13 cellular contexts compared by ENCODE assay signal in the genomic region with DNA sequence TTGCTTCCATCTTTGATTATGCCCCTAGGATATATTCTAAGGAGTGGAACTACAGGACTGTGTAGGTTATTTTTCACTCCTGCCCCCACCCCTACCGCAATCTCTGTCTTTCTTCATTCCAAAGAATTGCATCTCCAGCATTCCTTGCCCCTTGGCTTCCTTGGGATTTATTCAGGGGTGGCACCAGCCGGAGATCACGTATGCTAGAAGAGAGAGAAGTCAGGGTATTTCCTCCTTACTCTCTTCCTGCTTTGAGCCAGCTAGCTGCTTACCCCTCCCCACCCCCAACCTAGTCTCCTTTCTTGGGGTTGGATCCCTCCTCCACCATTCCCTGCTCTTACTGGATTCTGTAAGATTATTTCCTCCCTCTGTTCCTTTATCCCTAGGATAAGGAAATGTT. TPM values are rescaled to one million over a fixed set of nuclear protein-coding genes. Genes with fewer than 3 reads are reported as not detected.
DNase-seq lines count a peak whose midpoint lies in the region; ATAC-seq and TF ChIP-seq lines count a peak whose summit lies in the region.
"Had no signal": no experiment of that assay in that cellular context is flagged by ENCODE, and none has a peak within 500 bp of the region (broad histone marks: within the 10 kb centered on the region; RNA-seq: fewer than 3 reads in every experiment).

No MANE protein-coding gene starts in this region.

- H3K36me3 ChIP-seq in vagina, result no peaks in the 10 kb centered on the region

- no peak overlapping the region for H3K27ac ChIP-seq in vagina
- H3K27ac ChIP-seq: KMS-11 had no signal

- peak overlapping the region; percentile 93 for H3K27ac Mint-ChIP-seq in activated naive CD4-positive, alpha-beta T cell treated with anti-CD3 and anti-CD28 coated beads for 36 hours
- H3K27ac Mint-ChIP-seq in activated B cell treated with CpG ODN at 0.5 μM for 24 hours, result peak overlapping the region; percentile 80
- peak overlapping the region; percentile 57 for H3K27ac Mint-ChIP-seq in type B pancreatic cell

- peak overlapping the region; percentile 34 for H3K4me3 Mint-ChIP-seq in activated naive CD4-positive, alpha-beta T cell treated with anti-CD3 and anti-CD28 coated beads for 36 hours
- H3K4me3 Mint-ChIP-seq in activated B cell treated with CpG ODN at 0.5 μM for 24 hours, result peak overlapping the region; percentile 64
- H3K4me3 Mint-ChIP-seq in type B pancreatic cell, result peak overlapping the region; percentile 34

- no peaks in the 10 kb centered on the region for H3K27me3 Mint-ChIP-seq in activated naive CD4-positive, alpha-beta T cell treated with anti-CD3 and anti-CD28 coated beads for 36 hours (ENCODE audit: low read depth)
- H3K27me3 Mint-ChIP-seq in activated B cell treated with CpG ODN at 0.5 μM for 24 hours (no peaks in the 10 kb centered on the region), type B pancreatic cell (no peaks in the 10 kb centered on the region)

- CTCF ChIA-PET in activated naive CD4-positive, alpha-beta T cell treated with anti-CD3 and anti-CD28 coated beads for 36 hours (lab: Charles Lee), result interaction anchor here (0.9 kb wide), 1 partner anchor 10 kb away, joined by 4 read pairs; no protein-coding TSS in a partner anchor
- CTCF ChIA-PET in activated B cell treated with CpG ODN at 0.5 μM for 24 hours (lab: Charles Lee), result interaction anchor here (1.4 to 1.6 kb wide), 3 partner anchors 9 to 37 kb away, joined by 4 to 6 read pairs (median 5); no protein-coding TSS in a partner anchor

- ATAC-seq in activated B cell treated with CpG ODN at 0.5 μM for 24 hours (ENCODE audit: low read depth) (peak; percentile 56), HG02852 (IDR thresholded peaks at IDR 0.05; ENCODE audit: unreplicated experiment) (no peak)
- ATAC-seq: Right ventricle myocardium inferior had no signal

- no peaks in the 10 kb centered on the region for H3K9me3 ChIP-seq in vagina

- H3K36me3 Mint-ChIP-seq in activated naive CD4-positive, alpha-beta T cell treated with anti-CD3 and anti-CD28 coated beads for 36 hours (ENCODE audit: low read depth), result no peaks in the 10 kb centered on the region
- H3K36me3 Mint-ChIP-seq in activated B cell treated with CpG ODN at 0.5 μM for 24 hours (ENCODE audit: low read depth) (no peaks in the 10 kb centered on the region), type B pancreatic cell (no peaks in the 10 kb centered on the region)

- no peaks in the 10 kb centered on the region for H3K27me3 ChIP-seq in vagina

- no peak for TF ChIP-seq POLR2A in vagina (IDR thresholded peaks at IDR 0.05)

- intact Hi-C loops in activated naive CD4-positive, alpha-beta T cell treated with anti-CD3 and anti-CD28 coated beads for 36 hours (cut with micrococcal nuclease), result no loop called here
- intact Hi-C loops in activated B cell treated with CpG ODN at 0.5 μM for 24 hours (cut with micrococcal nuclease) (loop anchor here (5.0 kb wide), 1 partner anchor 70 kb away; no protein-coding TSS in a partner anchor), vagina (cut with DNase I) (no loop called here)

- no peak overlapping the region for H3K4me3 ChIP-seq in epithelial cell of esophagus (ENCODE audit: low read length)
- no peak overlapping the region for H3K4me3 ChIP-seq in vagina

- peaks cover 12% of the 10 kb centered on the region for H3K4me1 ChIP-seq in vagina

- POLR2A ChIA-PET in activated B cell treated with CpG ODN at 0.5 μM for 24 hours (lab: Charles Lee), result interaction anchor here (0.7 to 2.2 kb wide), 6 partner anchors 9 to 122 kb away, joined by 3 to 13 read pairs (median 3); partner anchors contain the start of gene DENND4A

- peak; percentile 45 for DNase-seq in activated naive CD4-positive, alpha-beta T cell treated with anti-CD3 and anti-CD28 coated beads for 36 hours
- DNase-seq in activated naive CD4-positive, alpha-beta T cell treated with anti-CD3 and anti-CD28 coated beads, Interleukin-2, amount 50 U/mL, for 16 hours, result no peak
- no peak for DNase-seq in activated B cell treated with CpG ODN at 0.5 μM for 24 hours
- DNase-seq in epithelial cell of esophagus (ENCODE audit: low read depth), result peak; percentile 18
- DNase-seq in type B pancreatic cell (ENCODE audit: extremely low spot score, unreplicated experiment), result no peak
- no peak for DNase-seq in vagina (ENCODE audit: extremely low spot score in 2 of 2)
- DNase-seq in NCI-H2227 (lab: John Stamatoyannopoulos, UW; ENCODE audit: unreplicated experiment), result no peak
- DNase-seq: mesenchymal stem cell, NCI-H1930, NCI-H774 had no signal

- H3K9me3 Mint-ChIP-seq in activated naive CD4-positive, alpha-beta T cell treated with anti-CD3 and anti-CD28 coated beads for 36 hours, result no peaks in the 10 kb centered on the region
- H3K9me3 Mint-ChIP-seq in activated B cell treated with CpG ODN at 0.5 μM for 24 hours (no peaks in the 10 kb centered on the region), type B pancreatic cell (no peaks in the 10 kb centered on the region)

- TF ChIP-seq CTCF in activated B cell treated with CpG ODN at 0.5 μM for 24 hours (IDR thresholded peaks at IDR 0.05) (no peak), epithelial cell of esophagus (IDR thresholded peaks at IDR 0.05; ENCODE audit: insufficient read depth, low read depth, low read length, missing control alignments) (no peak), type B pancreatic cell (conservative IDR thresholded peaks at IDR 0.05) (no peak), vagina (IDR thresholded peaks at IDR 0.05) (no peak)

- H3K4me1 Mint-ChIP-seq in activated naive CD4-positive, alpha-beta T cell treated with anti-CD3 and anti-CD28 coated beads for 36 hours (ENCODE audit: low read depth), result peaks cover 37% of the 10 kb centered on the region
- peaks cover 50% of the 10 kb centered on the region for H3K4me1 Mint-ChIP-seq in activated B cell treated with CpG ODN at 0.5 μM for 24 hours
- H3K4me1 Mint-ChIP-seq in type B pancreatic cell (ENCODE audit: unreplicated experiment), result peaks cover 23% of the 10 kb centered on the region

RNA-seq across cellular contexts. Expression of gene DENND4A, which starts 35.0 kb away (rescaled TPM):
- total RNA-seq in activated naive CD4-positive, alpha-beta T cell treated with anti-CD3 and anti-CD28 coated beads for 36 hours, result 10 to 100 TPM; 23.9 to 24.9 TPM
- total RNA-seq in activated B cell treated with CpG ODN at 0.5 μM for 24 hours, result 135 and 166 TPM in 2 replicates
- total RNA-seq in type B pancreatic cell (ENCODE audit: low replicate concordance), result 13.4 and 13.6 TPM in 2 replicates
- 28.7 TPM for total RNA-seq in vagina

RNA-seq across cellular contexts. Expression of gene RAB11A, which starts 42.2 kb away (rescaled TPM):
- total RNA-seq in activated naive CD4-positive, alpha-beta T cell treated with anti-CD3 and anti-CD28 coated beads for 36 hours, result 100 to 1,000 TPM; 151 to 157 TPM
- total RNA-seq in activated B cell treated with CpG ODN at 0.5 μM for 24 hours, result 98.2 and 104 TPM in 2 replicates
- total RNA-seq in type B pancreatic cell (ENCODE audit: low replicate concordance), result 266 and 484 TPM in 2 replicates
- total RNA-seq in vagina, result 151 TPM

Comparison
In these comparisons a context has a peak if more than half of its experiments do, and no peak if none do; other contexts are left out.
1. DNase-seq: peak in activated naive CD4-positive, alpha-beta T cell treated with anti-CD3 and anti-CD28 coated beads for 36 hours (single experiment) and epithelial cell of esophagus (single experiment); none in activated naive CD4-positive, alpha-beta T cell treated with anti-CD3 and anti-CD28 coated beads, Interleukin-2, amount 50 U/mL, for 16 hours (single experiment), activated B cell treated with CpG ODN at 0.5 μM for 24 hours (single experiment), type B pancreatic cell (single experiment), vagina (0 of 2) and NCI-H2227 (single experiment).
2. Peak in every context shown above with its lines, with median percentiles within 50 percentile points of each other: H3K27ac Mint-ChIP-seq and H3K4me3 Mint-ChIP-seq.